ENCODE assay signal across 10 cellular contexts in the genomic region with DNA sequence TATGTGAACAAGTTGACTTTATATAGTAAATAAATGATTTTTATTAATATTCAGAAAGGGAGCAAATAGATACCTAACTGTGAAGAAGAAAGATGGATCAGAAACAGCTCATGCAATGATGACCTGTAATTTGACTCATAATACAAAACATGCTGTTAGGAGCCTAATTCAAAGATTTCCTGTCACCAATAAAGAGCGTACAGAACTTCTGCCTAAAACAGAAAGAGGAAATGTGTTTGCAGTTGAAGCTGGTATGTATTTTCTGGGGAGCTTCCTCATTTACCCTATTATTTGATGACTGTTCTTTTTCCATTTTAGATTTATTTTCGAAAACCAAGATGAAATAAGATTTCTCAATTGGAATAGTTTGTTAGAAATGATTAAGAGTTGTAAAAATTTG. TPM values are rescaled to one million over a fixed set of nuclear protein-coding genes. Genes with fewer than 3 reads are reported as not detected.
A peak's percentile ranks its signal among the peaks of the same experiment; 100 is the strongest.
DNase-seq lines count a peak whose midpoint lies in the region; ATAC-seq, FAIRE-seq and TF ChIP-seq lines count a peak whose summit lies in the region.
"Had no signal": no experiment of that assay in that cellular context is flagged by ENCODE, and none has a peak within 500 bp of the region (broad histone marks: within the 10 kb centered on the region; RNA-seq: fewer than 3 reads in every experiment).

No MANE protein-coding gene starts in this region.

- H3K27me3 Mint-ChIP-seq in progenitor cell of endocrine pancreas, result no peaks in the 10 kb centered on the region

- peak; percentile 24 for FAIRE-seq in colon (lab: Jason Lieb, UNC)

- TF ChIP-seq CTCF in GM06990 (IDR thresholded peaks at IDR 0.05; ENCODE audit: insufficient read depth, low read length, poor library complexity, severe bottlenecking) (no peak), gastroesophageal sphincter (IDR thresholded peaks at IDR 0.05) (no peak), progenitor cell of endocrine pancreas (IDR thresholded peaks at IDR 0.05; ENCODE audit: unreplicated experiment) (no peak)

- WGBS in gastroesophageal sphincter (ENCODE audit: low coverage in 1 of 2), 2 donors, result 77 to 79% methylated on average over 2 of the region's 2 CpGs

- no peaks in the 10 kb centered on the region for H3K4me1 Mint-ChIP-seq in progenitor cell of endocrine pancreas (ENCODE audit: low read depth)

- H3K4me3 Mint-ChIP-seq in progenitor cell of endocrine pancreas (ENCODE audit: low read depth), result no peak overlapping the region

- peaks cover 21% of the 10 kb centered on the region for H3K36me3 Mint-ChIP-seq in progenitor cell of endocrine pancreas (ENCODE audit: insufficient read depth)

- peaks cover 0 to 27% (median 0%) of the 10 kb centered on the region in 3 donors for H3K4me1 ChIP-seq in gastroesophageal sphincter

- no peak overlapping the region for H3K27ac Mint-ChIP-seq in progenitor cell of endocrine pancreas

- H3K4me3 ChIP-seq in GM06990 (replicated peaks; ENCODE audit: low read depth, low read length) (no peak overlapping the region), gastroesophageal sphincter (no peak overlapping the region)
- H3K4me3 ChIP-seq: heart right ventricle had no signal

- DNase-seq in GM06990 (ENCODE audit: extremely low read depth, insufficient read length) (peak; percentile 32), G401 (ENCODE audit: low spot score) (no peak), progenitor cell of endocrine pancreas (ENCODE audit: low spot score, unreplicated experiment) (no peak)
- DNase-seq: heart right ventricle, NCI-H2107 had no signal

- H3K9me3 ChIP-seq in gastroesophageal sphincter, result no peaks in the 10 kb centered on the region

- TF ChIP-seq EP300 in gastroesophageal sphincter (IDR thresholded peaks at IDR 0.05), result no peak

- H3K27me3 ChIP-seq in GM06990 (replicated peaks; ENCODE audit: control insufficient read depth, insufficient read depth, low read length), result no peaks in the 10 kb centered on the region
- H3K27me3 ChIP-seq in gastroesophageal sphincter, result no peaks in the 10 kb centered on the region
- H3K27me3 ChIP-seq: heart right ventricle had no signal

- H3K36me3 ChIP-seq in GM06990 (ENCODE audit: control insufficient read depth, insufficient read depth, low read length), result no peaks in the 10 kb centered on the region
- H3K36me3 ChIP-seq in gastroesophageal sphincter, result no peaks in the 10 kb centered on the region

- ATAC-seq in GM21390 (IDR thresholded peaks at IDR 0.05; ENCODE audit: unreplicated experiment) (peak; percentile 58), HG03469 (IDR thresholded peaks at IDR 0.05; ENCODE audit: unreplicated experiment) (peak; percentile 51), HG03521 (IDR thresholded peaks at IDR 0.05; ENCODE audit: unreplicated experiment) (no peak), gastroesophageal sphincter (no peak)

- no peak for TF ChIP-seq POLR2A in gastroesophageal sphincter (IDR thresholded peaks at IDR 0.05)

- in situ Hi-C loops in G401 (cut with HindIII; ENCODE audit: low sequenced_read_pairs), result no loop called here

- H3K27ac ChIP-seq in gastroesophageal sphincter, result no peak overlapping the region

- H3K9me3 Mint-ChIP-seq in progenitor cell of endocrine pancreas (ENCODE audit: low read depth), result peaks cover 2% of the 10 kb centered on the region

RNA-seq across cellular contexts. Expression of a gene that starts 11.4 kb away (rescaled TPM):
- 10.0 and 11.6 TPM in 2 replicates for total RNA-seq in G401 (2014; rRNA removed; shearing (Covaris generic))
- 10 to 100 TPM; 11.1 to 38.9 (median 21.2) TPM for total RNA-seq in gastroesophageal sphincter
- total RNA-seq in progenitor cell of endocrine pancreas, result 37.3 and 41.2 TPM in 2 replicates

RNA-seq across cellular contexts. Expression of a gene that starts 36.7 kb away (rescaled TPM):
- total RNA-seq in G401 (2014; rRNA removed; shearing (Covaris generic)), result 0.10 and 0.98 TPM in 2 replicates
- total RNA-seq in gastroesophageal sphincter (10 to 100 TPM; 20.5 to 28.7 (median 23.5) TPM), progenitor cell of endocrine pancreas (17.9 and 18.9 TPM in 2 replicates)

Comparison
In these comparisons a context has a peak if more than half of its experiments do, and no peak if none do; other contexts are left out.
1. ATAC-seq: peak in GM21390 (single experiment) and HG03469 (single experiment); none in HG03521 (single experiment) and gastroesophageal sphincter (single experiment).